ENCODE assay signal across 5 cellular contexts in genomic region chr9:31467086-31467485, GRCh38.
"Had no signal": no experiment of that assay in that cellular context is flagged by ENCODE, and none has a peak within 500 bp of the region (broad histone marks: within the 10 kb centered on the region; RNA-seq: fewer than 3 reads in every experiment).

No MANE protein-coding gene starts in this region.

- DNase-seq: IMR-90, KBM-7 had no signal

- H3K27ac ChIP-seq: HL-60 had no signal

- H3K4me3 ChIP-seq: K562 had no signal

- ATAC-seq: HepG2, K562 had no signal
